In the genomic region with DNA sequence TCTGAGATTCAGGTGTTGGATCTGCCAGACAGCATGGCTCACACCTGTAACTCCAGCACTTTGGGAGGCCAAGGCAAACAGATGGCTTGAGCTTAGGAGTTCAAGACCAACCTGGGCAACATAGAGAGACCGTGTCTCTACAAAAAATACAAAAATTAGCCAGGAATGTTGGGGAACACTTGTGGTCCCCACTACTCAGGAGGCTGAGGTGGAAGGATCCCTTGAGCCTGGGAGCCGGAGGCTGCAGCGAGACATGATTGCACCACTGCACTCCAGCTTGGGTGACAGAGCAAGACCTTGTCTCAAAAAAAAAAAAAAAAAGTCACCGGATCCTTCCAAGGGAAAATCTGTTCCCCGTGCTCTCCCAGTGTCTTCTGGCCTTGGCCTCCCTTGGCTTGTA, we compare ENCODE assay signal across 9 cellular contexts.
"Had no signal": no experiment of that assay in that cellular context is flagged by ENCODE, and none has a peak within 500 bp of the region (broad histone marks: within the 10 kb centered on the region; RNA-seq: fewer than 3 reads in every experiment).

No MANE protein-coding gene starts in this region.

- H3K9me3 ChIP-seq: HAP-1 had no signal

- H3K36me3 ChIP-seq: HAP-1 had no signal

- H3K4me3 ChIP-seq: GM23248, GM23338, HAP-1 had no signal

- H3K27ac ChIP-seq: GM23248 had no signal

- ATAC-seq: GM23338, HCT116 had no signal

- DNase-seq: GM23248, GOT3, H7, H9, HCEC 1CT, HFFc6 had no signal

- H3K4me1 ChIP-seq: HAP-1 had no signal
